Comparison of ENCODE assay signal across 9 cellular contexts in the genomic region with DNA sequence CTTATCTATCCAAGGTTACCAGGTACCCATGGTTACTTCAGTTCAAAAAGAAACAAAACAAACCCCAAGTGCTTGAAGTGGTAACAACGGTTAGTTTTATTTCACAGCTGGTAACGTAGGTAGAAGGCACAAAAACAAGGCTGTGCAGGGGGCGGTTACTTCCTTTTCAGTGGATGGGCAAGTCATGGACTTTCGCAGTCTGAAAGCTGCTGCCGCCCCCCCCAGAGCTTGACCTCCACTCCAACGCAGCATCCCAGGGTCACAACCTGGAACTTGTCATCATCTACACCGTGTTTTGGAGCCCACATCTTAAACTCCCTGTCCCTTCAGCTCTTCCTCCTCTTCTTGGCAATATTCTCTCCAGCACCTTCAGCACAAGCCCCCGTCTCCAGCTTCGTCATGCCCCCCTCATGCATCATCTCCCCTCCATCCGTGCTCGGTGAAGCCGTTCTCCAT.
A peak's percentile ranks its signal among the peaks of the same experiment; 100 is the strongest.
DNase-seq lines count a peak whose midpoint lies in the region; ATAC-seq and TF ChIP-seq lines count a peak whose summit lies in the region.
"Had no signal": no experiment of that assay in that cellular context is flagged by ENCODE, and none has a peak within 500 bp of the region (broad histone marks: within the 10 kb centered on the region; RNA-seq: fewer than 3 reads in every experiment).

No MANE protein-coding gene starts in this region.

- peaks cover 61% of the 10 kb centered on the region for H3K4me1 Mint-ChIP-seq in activated CD8-positive, alpha-beta memory T cell treated with anti-CD3 and anti-CD28 coated beads, Interleukin-2, amount 10 ng/mL, durations not matched to agents 7 days and 5 days
- peaks cover 38% of the 10 kb centered on the region for H3K4me1 Mint-ChIP-seq in stimulated activated memory B cell treated with anti-CD40 and anti-IgM and Interleukin-4, amounts not matched to agents 10 μg/mL and 1 μg/mL and 100 μg/mL, for 72 hours
- peaks cover 47% of the 10 kb centered on the region for H3K4me1 Mint-ChIP-seq in HFFc6 (ENCODE audit: low read depth)

- H3K27me3 Mint-ChIP-seq in activated CD8-positive, alpha-beta memory T cell treated with anti-CD3 and anti-CD28 coated beads, Interleukin-2, amount 10 ng/mL, durations not matched to agents 7 days and 5 days, result no peaks in the 10 kb centered on the region
- no peaks in the 10 kb centered on the region for H3K27me3 Mint-ChIP-seq in stimulated activated memory B cell treated with anti-CD40 and anti-IgM and Interleukin-4, amounts not matched to agents 10 μg/mL and 1 μg/mL and 100 μg/mL, for 72 hours
- H3K27me3 Mint-ChIP-seq in HFFc6 (ENCODE audit: insufficient read depth), result peaks cover 2% of the 10 kb centered on the region

- POLR2A ChIA-PET in OCI-LY7 (lab: Charles Lee), result interaction anchor here (0.7 to 1.3 kb wide), 4 partner anchors 8 to 38 kb away, joined by 3 to 4 read pairs (median 3); no protein-coding TSS in a partner anchor

- H3K4me3 ChIP-seq in OCI-LY7 (ENCODE audit: low read depth, low read length, poor library complexity, severe bottlenecking), result no peak overlapping the region

- BruUV-seq in OCI-LY7 (replicated peaks; lab: Mats Ljungman, UMichigan), result no TSS peak

- H3K36me3 Mint-ChIP-seq in activated CD8-positive, alpha-beta memory T cell treated with anti-CD3 and anti-CD28 coated beads, Interleukin-2, amount 10 ng/mL, durations not matched to agents 7 days and 5 days, result no peaks in the 10 kb centered on the region
- H3K36me3 Mint-ChIP-seq in stimulated activated memory B cell treated with anti-CD40 and anti-IgM and Interleukin-4, amounts not matched to agents 10 μg/mL and 1 μg/mL and 100 μg/mL, for 72 hours, result no peaks in the 10 kb centered on the region
- no peaks in the 10 kb centered on the region for H3K36me3 Mint-ChIP-seq in HFFc6 (ENCODE audit: low read depth)

- H3K4me2 ChIP-seq in OCI-LY7 (ENCODE audit: low read length), result 0 out of 2 replicates have a peak overlapping the region, but pooled peaks have one; percentile 3

- intact Hi-C loops in OCI-LY7 (cut with micrococcal nuclease; ENCODE audit: unreplicated experiment), result no loop called here

- no peaks in the 10 kb centered on the region for H3K9me2 ChIP-seq in OCI-LY7 (ENCODE audit: insufficient read depth, low read length)

- peak; percentile 73 for ATAC-seq in activated CD8-positive, alpha-beta memory T cell treated with anti-CD3 and anti-CD28 coated beads, Interleukin-2, amount 10 ng/mL, durations not matched to agents 7 days and 5 days
- peak; percentile 62 for ATAC-seq in stimulated activated memory B cell treated with anti-CD40 and anti-IgM and Interleukin-4, amounts not matched to agents 10 μg/mL and 1 μg/mL and 100 μg/mL, for 72 hours

- peak overlapping the region; percentile 42; the same call in 1 of the 2 replicates for H2AFZ ChIP-seq in OCI-LY7 (ENCODE audit: low read length)

- TF ChIP-seq CTCF in OCI-LY7 (conservative IDR thresholded peaks at IDR 0.05; ENCODE audit: low read length), result no peak
- TF ChIP-seq CTCF in HFFc6 (IDR thresholded peaks at IDR 0.05), result no peak

- no peaks in the 10 kb centered on the region for H3K9me3 Mint-ChIP-seq in activated CD8-positive, alpha-beta memory T cell treated with anti-CD3 and anti-CD28 coated beads, Interleukin-2, amount 10 ng/mL, durations not matched to agents 7 days and 5 days (ENCODE audit: low read depth)
- no peaks in the 10 kb centered on the region for H3K9me3 Mint-ChIP-seq in stimulated activated memory B cell treated with anti-CD40 and anti-IgM and Interleukin-4, amounts not matched to agents 10 μg/mL and 1 μg/mL and 100 μg/mL, for 72 hours
- H3K9me3 Mint-ChIP-seq in HFFc6, result no peaks in the 10 kb centered on the region

- DNase-seq in OCI-LY7 (ENCODE audit: low spot score) (peak; percentile 67), DMS114 treated with DMSO at 0.1 percent for 48 hours (lab: John Stamatoyannopoulos, UW; ENCODE audit: unreplicated experiment) (no peak), NCI-H2081 treated with DMSO at 0.1 percent for 48 hours (lab: John Stamatoyannopoulos, UW) (no peak), HFFc6 (no peak)
- DNase-seq in activated CD8-positive, alpha-beta memory T cell treated with anti-CD3 and anti-CD28 coated beads, Interleukin-2, amount 10 ng/mL, durations not matched to agents 7 days and 5 days, result peak; percentile 79
- peak; percentile 45 for DNase-seq in effector CD8-positive, alpha-beta T cell (lab: John Stamatoyannopoulos, UW)
- DNase-seq: hippocampal formation, NCI-H187 had no signal

- no peaks in the 10 kb centered on the region for H3K79me2 ChIP-seq in OCI-LY7 (ENCODE audit: insufficient read depth, low read depth, low read length)

- H4K20me1 ChIP-seq in OCI-LY7 (ENCODE audit: insufficient read depth, low read length), result no peaks in the 10 kb centered on the region

- peaks cover 12% of the 10 kb centered on the region for H3K4me1 ChIP-seq in OCI-LY7 (ENCODE audit: insufficient read depth, low read length, poor library complexity, severe bottlenecking)

- no peaks in the 10 kb centered on the region for H3K36me3 ChIP-seq in OCI-LY7 (ENCODE audit: insufficient read depth, low read length)

- peak overlapping the region; percentile 85 for H3K27ac Mint-ChIP-seq in activated CD8-positive, alpha-beta memory T cell treated with anti-CD3 and anti-CD28 coated beads, Interleukin-2, amount 10 ng/mL, durations not matched to agents 7 days and 5 days
- peak overlapping the region; percentile 24 for H3K27ac Mint-ChIP-seq in stimulated activated memory B cell treated with anti-CD40 and anti-IgM and Interleukin-4, amounts not matched to agents 10 μg/mL and 1 μg/mL and 100 μg/mL, for 72 hours
- no peak overlapping the region for H3K27ac Mint-ChIP-seq in HFFc6

- H3K4me3 Mint-ChIP-seq in activated CD8-positive, alpha-beta memory T cell treated with anti-CD3 and anti-CD28 coated beads, Interleukin-2, amount 10 ng/mL, durations not matched to agents 7 days and 5 days, result peak overlapping the region; percentile 56
- H3K4me3 Mint-ChIP-seq in stimulated activated memory B cell treated with anti-CD40 and anti-IgM and Interleukin-4, amounts not matched to agents 10 μg/mL and 1 μg/mL and 100 μg/mL, for 72 hours, result no peak overlapping the region
- H3K4me3 Mint-ChIP-seq in HFFc6, result no peak overlapping the region

- no peak overlapping the region for H3K27ac ChIP-seq in OCI-LY7 (ENCODE audit: low read depth, low read length, poor library complexity, severe bottlenecking)

- CTCF ChIA-PET in OCI-LY7 (lab: Charles Lee; ENCODE audit: unreplicated experiment), result no interaction called here
- CTCF ChIA-PET in activated CD8-positive, alpha-beta memory T cell treated with anti-CD3 and anti-CD28 coated beads, Interleukin-2, amount 10 ng/mL, durations not matched to agents 7 days and 5 days (lab: Charles Lee), result interaction anchor here (1.0 to 1.5 kb wide), 4 partner anchors 9 to 29 kb away, joined by 3 to 7 read pairs (median 4); no protein-coding TSS in a partner anchor

- no peaks in the 10 kb centered on the region for H3K9me3 ChIP-seq in OCI-LY7 (ENCODE audit: low read length)

Comparison
In these comparisons a context has a peak if more than half of its experiments do, and no peak if none do; other contexts are left out.
1. DNase-seq: peak in OCI-LY7 (single experiment), activated CD8-positive, alpha-beta memory T cell treated with anti-CD3 and anti-CD28 coated beads, Interleukin-2, amount 10 ng/mL, durations not matched to agents 7 days and 5 days (single experiment) and effector CD8-positive, alpha-beta T cell (single experiment); none in DMS114 treated with DMSO at 0.1 percent for 48 hours (single experiment), NCI-H2081 treated with DMSO at 0.1 percent for 48 hours (single experiment) and HFFc6 (single experiment).